ENCODE assay signal across 9 cellular contexts in the genomic region with DNA sequence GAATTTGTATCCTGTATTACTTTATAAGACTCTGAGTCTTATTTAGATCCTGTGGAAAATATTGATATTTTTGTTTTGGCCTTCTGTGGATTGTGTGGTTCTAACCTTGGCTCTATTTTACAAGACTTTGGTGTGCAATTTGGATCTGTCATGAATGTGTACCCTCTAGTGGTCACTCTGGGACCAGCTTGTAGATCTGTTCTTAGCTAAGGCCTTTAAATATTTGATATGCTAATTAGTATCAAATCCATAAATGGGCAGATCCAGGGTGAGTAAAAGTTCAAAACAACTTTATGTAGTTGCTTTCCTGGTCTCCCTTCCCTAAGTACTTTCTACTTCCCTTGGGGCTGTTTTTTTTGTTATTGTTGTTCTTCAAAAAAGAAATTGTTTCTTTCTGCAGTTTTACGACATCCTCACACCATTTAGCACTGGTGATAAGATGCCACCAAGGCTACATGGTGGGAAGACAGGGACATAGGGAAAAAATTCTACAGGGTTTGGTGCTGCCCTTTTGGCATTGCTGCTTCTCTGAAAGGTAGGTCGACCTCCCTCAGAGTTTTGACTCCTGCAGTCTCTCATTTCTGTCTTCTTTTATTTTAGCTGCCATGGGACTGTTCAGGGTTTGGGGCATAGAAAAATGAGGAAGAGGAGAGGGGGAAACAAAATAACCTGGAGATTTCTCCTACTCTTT.
DNase-seq lines count a peak whose midpoint lies in the region; ATAC-seq, FAIRE-seq and TF ChIP-seq lines count a peak whose summit lies in the region.
"Had no signal": no experiment of that assay in that cellular context is flagged by ENCODE, and none has a peak within 500 bp of the region (broad histone marks: within the 10 kb centered on the region; RNA-seq: fewer than 3 reads in every experiment).

No MANE protein-coding gene starts in this region.

- no peak for TF ChIP-seq POLR2A in GM12892 (IDR thresholded peaks at IDR 0.05; ENCODE audit: low read depth, low read length)
- TF ChIP-seq POLR2A in gastrocnemius medialis (IDR thresholded peaks at IDR 0.05) = no peak

- peak in 1 of 2 donors; percentile 53 for ATAC-seq in gastrocnemius medialis

- no peaks in the 10 kb centered on the region for H3K27me3 ChIP-seq in SJCRH30
- no peaks in the 10 kb centered on the region for H3K27me3 ChIP-seq in gastrocnemius medialis

- FAIRE-seq in GM12892 (lab: Jason Lieb, UNC) = peak; percentile 40
- FAIRE-seq: endometrium had no signal

- DNase-seq in AG08395 (ENCODE audit: low spot score) = peak; percentile 25
- no peak for DNase-seq in GM12892 (ENCODE audit: insufficient read length)
- DNase-seq in SJCRH30 = peak; percentile 11 to 37
- DNase-seq in foreskin fibroblast = peak; percentile 28 to 69
- no peak for DNase-seq in gastrocnemius medialis
- DNase-seq in cerebellum (ENCODE audit: low spot score) = no peak
- no peak for DNase-seq in stimulated activated CD4-positive, alpha-beta T cell treated with anti-CD3 and anti-CD28 coated beads, Interleukin-4, amount 100 ng/mL, for 1 hour
- DNase-seq in stimulated activated CD4-positive, alpha-beta T cell treated with anti-CD3 and anti-CD28 coated beads, Interleukin-12 subunit alpha, Interleukin-12 subunit beta, amount 100 ng/mL, for 4 hours = no peak

- H3K36me3 ChIP-seq in SJCRH30 = no peaks in the 10 kb centered on the region
- no peaks in the 10 kb centered on the region for H3K36me3 ChIP-seq in gastrocnemius medialis

- no peak overlapping the region for H3K27ac ChIP-seq in SJCRH30
- no peak overlapping the region for H3K27ac ChIP-seq in gastrocnemius medialis

- H3K9me3 ChIP-seq in SJCRH30 (replicated peaks) (no peaks in the 10 kb centered on the region), gastrocnemius medialis (no peaks in the 10 kb centered on the region)

- TF ChIP-seq CTCF in foreskin fibroblast (IDR thresholded peaks at IDR 0.05; ENCODE audit: low read depth, low read length) (peak; percentile 70), gastrocnemius medialis (IDR thresholded peaks at IDR 0.05 in 4 of 5, conservative IDR thresholded peaks at IDR 0.05 in 1 of 5) (peak; percentile 33 to 62 (median 41))

- intact Hi-C loops in gastrocnemius medialis (cut with DNase I; ENCODE audit: low total_unique reads) = loop anchor here (2.0 to 5.0 kb wide), 2 partner anchors 239 to 346 kb away; a partner anchor contains a TSS

- in situ Hi-C loops in gastrocnemius medialis (cut with MboI; ENCODE audit: low sequenced_read_pairs in 4 of 4) = no loop called here

- H3K4me1 ChIP-seq in SJCRH30 = 0 out of 2 replicates have a peak, but pooled peaks cover 3% of the 10 kb centered on the region
- peaks cover 19 to 21% of the 10 kb centered on the region in 2 donors for H3K4me1 ChIP-seq in gastrocnemius medialis

- H3K4me3 ChIP-seq in SJCRH30 (no peak overlapping the region), foreskin fibroblast (ENCODE audit: low read depth in 1 of 2, low read length in 2 of 2) (no peak overlapping the region), gastrocnemius medialis (no peak overlapping the region)

Comparison
In these comparisons a context has a peak if more than half of its experiments do, and no peak if none do; other contexts are left out.
1. DNase-seq: peak in AG08395 (single experiment), SJCRH30 (2 of 2) and foreskin fibroblast (2 of 2); none in GM12892 (single experiment), gastrocnemius medialis (0 of 2), cerebellum (single experiment), stimulated activated CD4-positive, alpha-beta T cell treated with anti-CD3 and anti-CD28 coated beads, Interleukin-4, amount 100 ng/mL, for 1 hour (single experiment) and stimulated activated CD4-positive, alpha-beta T cell treated with anti-CD3 and anti-CD28 coated beads, Interleukin-12 subunit alpha, Interleukin-12 subunit beta, amount 100 ng/mL, for 4 hours (single experiment).